Comparison of ENCODE assay signal across 19 cellular contexts in genomic region chr2:32711908-32712307, GRCh38.
"Had no signal": no experiment of that assay in that cellular context is flagged by ENCODE, and none has a peak within 500 bp of the region (broad histone marks: within the 10 kb centered on the region; RNA-seq: fewer than 3 reads in every experiment).

No MANE protein-coding gene starts in this region.

- H3K27me3 Mint-ChIP-seq: activated CD4-positive, alpha-beta T cell treated with anti-CD3 and anti-CD28 coated beads, Interleukin-2, amount 10 ng/mL, durations not matched to agents 24 days and 14 days; activated CD8-positive, alpha-beta T cell treated with anti-CD3 and anti-CD28 coated beads for 36 hours; activated naive CD4-positive, alpha-beta T cell treated with anti-CD3 and anti-CD28 coated beads, Interleukin-2, amount 50 U/mL, for 24 hours; activated T-cell treated with anti-CD3 and anti-CD28 coated beads, Interleukin-2, amount 50 U/mL, for 24 hours; naive thymus-derived CD8-positive, alpha-beta T cell; stimulated activated naive CD8-positive, alpha-beta T cell treated with anti-CD3 and anti-CD28 coated beads, Interleukin-15, amount 100 ng/mL, for 72 hours; type B pancreatic cell had no signal

- H3K4me3 Mint-ChIP-seq: activated CD4-positive, alpha-beta T cell treated with anti-CD3 and anti-CD28 coated beads, Interleukin-2, amount 10 ng/mL, durations not matched to agents 24 days and 14 days; activated CD8-positive, alpha-beta T cell treated with anti-CD3 and anti-CD28 coated beads for 36 hours; activated naive CD4-positive, alpha-beta T cell treated with anti-CD3 and anti-CD28 coated beads, Interleukin-2, amount 50 U/mL, for 24 hours; activated T-cell treated with anti-CD3 and anti-CD28 coated beads, Interleukin-2, amount 50 U/mL, for 24 hours; stimulated activated naive CD8-positive, alpha-beta T cell treated with anti-CD3 and anti-CD28 coated beads, Interleukin-15, amount 100 ng/mL, for 72 hours; T-helper 2 cell treated with Interferon-gamma antibody and Interleukin-4, amounts not matched to agents 5 μg/mL and 100 μg/mL, for 36 hours; type B pancreatic cell had no signal

- ATAC-seq: activated CD8-positive, alpha-beta T cell treated with anti-CD3 and anti-CD28 coated beads for 36 hours; gastrocnemius medialis; naive thymus-derived CD8-positive, alpha-beta T cell; stimulated activated naive CD8-positive, alpha-beta T cell treated with anti-CD3 and anti-CD28 coated beads, Interleukin-15, amount 100 ng/mL, for 72 hours had no signal

- H3K27ac ChIP-seq: gastrocnemius medialis, right lobe of liver, suprapubic skin had no signal

- H3K36me3 ChIP-seq: adrenal gland, gastrocnemius medialis, right lobe of liver, suprapubic skin had no signal

- FAIRE-seq: colon, endometrium, kidney, small intestine had no signal

- H3K27me3 ChIP-seq: adrenal gland, gastrocnemius medialis, right lobe of liver, suprapubic skin had no signal

- H3K4me3 ChIP-seq: adrenal gland, gastrocnemius medialis, right lobe of liver, suprapubic skin had no signal

- H3K9me3 Mint-ChIP-seq: activated naive CD4-positive, alpha-beta T cell treated with anti-CD3 and anti-CD28 coated beads, Interleukin-2, amount 50 U/mL, for 24 hours; T-helper 2 cell treated with Interferon-gamma antibody and Interleukin-4, amounts not matched to agents 5 μg/mL and 100 μg/mL, for 36 hours; type B pancreatic cell had no signal

- H3K27ac Mint-ChIP-seq: activated CD4-positive, alpha-beta T cell treated with anti-CD3 and anti-CD28 coated beads, Interleukin-2, amount 10 ng/mL, durations not matched to agents 24 days and 14 days; activated CD8-positive, alpha-beta T cell treated with anti-CD3 and anti-CD28 coated beads for 36 hours; activated naive CD4-positive, alpha-beta T cell treated with anti-CD3 and anti-CD28 coated beads, Interleukin-2, amount 50 U/mL, for 24 hours; activated T-cell treated with anti-CD3 and anti-CD28 coated beads, Interleukin-2, amount 50 U/mL, for 24 hours; T-helper 2 cell treated with Interferon-gamma antibody and Interleukin-4, amounts not matched to agents 5 μg/mL and 100 μg/mL, for 36 hours; type B pancreatic cell had no signal

- H3K9me3 ChIP-seq: adrenal gland, gastrocnemius medialis, right lobe of liver, suprapubic skin had no signal

- DNase-seq: activated CD4-positive, alpha-beta T cell treated with anti-CD3 and anti-CD28 coated beads, Interleukin-2, amount 10 ng/mL, durations not matched to agents 24 days and 14 days; activated CD8-positive, alpha-beta T cell treated with anti-CD3 and anti-CD28 coated beads for 36 hours; activated gamma-delta T cell; activated T-cell treated with anti-CD3 and anti-CD28 coated beads, Interleukin-2, amount 50 U/mL, for 24 hours; gastrocnemius medialis; kidney; naive thymus-derived CD8-positive, alpha-beta T cell; right lobe of liver; small intestine; stimulated activated CD4-positive, alpha-beta T cell treated with anti-CD3 and anti-CD28 coated beads, Interleukin-15, amount 100 ng/mL, for 24 hours; stimulated activated CD4-positive, alpha-beta T cell treated with anti-CD3 and anti-CD28 coated beads, Interleukin-2, amount 100 ng/mL, for 48 hours; stimulated activated naive CD8-positive, alpha-beta T cell treated with anti-CD3 and anti-CD28 coated beads, Interleukin-15, amount 100 ng/mL, for 72 hours had no signal
